In genomic region chr12:117837737-117838050, GRCh38 we compare ENCODE assay signal across 13 cellular contexts.
"Had no signal": no experiment of that assay in that cellular context is flagged by ENCODE, and none has a peak within 500 bp of the region (broad histone marks: within the 10 kb centered on the region; RNA-seq: fewer than 3 reads in every experiment).

No MANE protein-coding gene starts in this region.

- H3K27ac ChIP-seq: neutrophil, psoas muscle, spleen, testis, tibial nerve, upper lobe of right lung, vagina had no signal

- H3K4me3 Mint-ChIP-seq: endodermal cell; stimulated activated naive B cell treated with anti-CD40 and anti-IgM and Interleukin-4, amounts not matched to agents 10 μg/mL and 1 μg/mL and 100 μg/mL, for 72 hours; stimulated activated naive CD8-positive, alpha-beta T cell treated with anti-CD3 and anti-CD28 coated beads, Interleukin-15, amount 100 ng/mL, for 72 hours had no signal

- H3K9me3 Mint-ChIP-seq: endodermal cell; stimulated activated naive B cell treated with anti-CD40 and anti-IgM and Interleukin-4, amounts not matched to agents 10 μg/mL and 1 μg/mL and 100 μg/mL, for 72 hours; stimulated activated naive CD8-positive, alpha-beta T cell treated with anti-CD3 and anti-CD28 coated beads, Interleukin-15, amount 100 ng/mL, for 72 hours had no signal

- H3K9me3 ChIP-seq: neutrophil, psoas muscle, spleen, testis, tibial nerve, upper lobe of right lung, vagina had no signal

- H3K36me3 ChIP-seq: neutrophil, spleen, tibial nerve, upper lobe of right lung, vagina had no signal

- H3K27me3 ChIP-seq: testis, vagina had no signal

- H3K4me1 ChIP-seq: psoas muscle, testis, upper lobe of right lung, vagina had no signal

- H3K36me3 Mint-ChIP-seq: naive B cell; stimulated activated naive B cell treated with anti-CD40 and anti-IgM and Interleukin-4, amounts not matched to agents 10 μg/mL and 1 μg/mL and 100 μg/mL, for 72 hours had no signal

- H3K27ac Mint-ChIP-seq: endodermal cell; nephron progenitor cell; stimulated activated naive B cell treated with anti-CD40 and anti-IgM and Interleukin-4, amounts not matched to agents 10 μg/mL and 1 μg/mL and 100 μg/mL, for 72 hours; stimulated activated naive CD8-positive, alpha-beta T cell treated with anti-CD3 and anti-CD28 coated beads, Interleukin-15, amount 100 ng/mL, for 72 hours had no signal

- H3K4me3 ChIP-seq: lung, psoas muscle, testis, tibial nerve, upper lobe of right lung, vagina had no signal
